Comparison of ENCODE assay signal across 8 cellular contexts in the genomic region with DNA sequence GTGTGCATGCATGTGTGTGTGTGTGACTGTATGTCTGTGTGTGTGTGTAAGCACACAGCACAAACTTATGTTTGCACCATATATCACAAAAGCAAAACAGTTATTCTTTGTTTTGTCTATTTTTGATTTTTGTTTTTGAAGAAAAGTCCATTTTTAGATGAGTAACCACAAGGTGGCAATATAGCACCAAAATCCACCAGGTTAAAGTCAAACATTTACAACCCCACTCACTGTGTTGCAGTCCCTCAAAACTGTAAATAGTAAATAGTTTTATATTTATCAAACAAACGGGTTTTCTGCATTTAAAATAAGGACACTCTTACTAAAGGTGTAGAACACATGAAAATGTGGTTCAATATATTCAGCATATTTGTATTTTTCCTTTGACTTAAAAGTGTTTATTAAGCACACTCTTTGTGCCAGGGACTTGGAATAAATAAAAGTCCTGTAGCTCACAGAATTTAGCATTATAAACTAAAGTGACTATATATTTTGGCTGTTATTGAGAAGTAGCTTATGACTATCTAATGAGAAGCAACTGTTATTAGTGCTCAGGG.
A peak's percentile ranks its signal among the peaks of the same experiment; 100 is the strongest.
DNase-seq lines count a peak whose midpoint lies in the region; ATAC-seq, FAIRE-seq and TF ChIP-seq lines count a peak whose summit lies in the region.

No MANE protein-coding gene starts in this region.

- in situ Hi-C loops in SK-MEL-5 (cut with HindIII; ENCODE audit: low pct_unique_long_range_greater_than_20kb, low sequenced_read_pairs), result no loop called here

- 0 to 2% (median 0%) methylated on average over 1 of the region's 1 CpG for WGBS in small intestine, 3 donors

- H3K27ac ChIP-seq in upper lobe of right lung, result no peak overlapping the region
- no peak overlapping the region for H3K27ac ChIP-seq in small intestine (ENCODE audit: low read depth in 1 of 2, low read length in 1 of 2)

- H3K36me3 ChIP-seq in BJ (ENCODE audit: control insufficient read depth, insufficient read depth, low read length) (no peaks in the 10 kb centered on the region), upper lobe of right lung (no peaks in the 10 kb centered on the region), small intestine (ENCODE audit: control insufficient read depth in 2 of 2, insufficient read depth in 2 of 2, low read length in 2 of 2) (no peaks in the 10 kb centered on the region)

- FAIRE-seq in H54 (lab: Jason Lieb, UNC) (peak; percentile 90), small intestine (lab: Jason Lieb, UNC) (no peak)

- TF ChIP-seq POLR2A in H54 (IDR thresholded peaks at IDR 0.05; ENCODE audit: low read depth, low read length), result no peak

- H3K4me1 ChIP-seq in upper lobe of right lung (no peaks in the 10 kb centered on the region), small intestine (ENCODE audit: control insufficient read depth in 2 of 2, insufficient read depth in 1 of 2, low read depth in 1 of 2, low read length in 1 of 2) (no peaks in the 10 kb centered on the region)

- POLR2A ChIA-PET in BJ (lab: Charles Lee), result no interaction called here

- DNase-seq in BJ (ENCODE audit: low read depth), result no peak
- no peak for DNase-seq in H54 (ENCODE audit: insufficient read length, low spot score)
- peak; percentile 51 for DNase-seq in SK-MEL-5 (ENCODE audit: low read depth, low spot score)
- peak; percentile 20 for DNase-seq in globus pallidus (ENCODE audit: low spot score)
- DNase-seq in upper lobe of right lung, result no peak
- DNase-seq in activated T-cell treated with anti-CD3 and anti-CD28 coated beads, Interleukin-2, amount 50 U/mL, for 48 hours, result no peak
- no peak for DNase-seq in small intestine

- no peaks in the 10 kb centered on the region for H3K27me3 ChIP-seq in BJ (ENCODE audit: control insufficient read depth, insufficient read depth, low read length)
- no peaks in the 10 kb centered on the region for H3K27me3 ChIP-seq in upper lobe of right lung
- no peaks in the 10 kb centered on the region for H3K27me3 ChIP-seq in small intestine (ENCODE audit: control insufficient read depth in 2 of 2, insufficient read depth in 2 of 2, low read length in 2 of 2)

- TF ChIP-seq CTCF in BJ (IDR thresholded peaks at IDR 0.05; ENCODE audit: insufficient read depth, low read depth, low read length) (peak; percentile 54), upper lobe of right lung (IDR thresholded peaks at IDR 0.05) (peak; percentile 48)

- intact Hi-C loops in upper lobe of right lung (cut with DNase I), result no loop called here

- CTCF ChIA-PET in BJ (lab: Yijun Ruan, JAX), result interaction anchor here (0.7 to 4.6 kb wide), 20 partner anchors 9 to 846 kb away, joined by 3 to 19 read pairs (median 4); no protein-coding TSS in a partner anchor

- H3K4me3 ChIP-seq in BJ (ENCODE audit: low read depth, low read length), result no peak overlapping the region
- no peak overlapping the region for H3K4me3 ChIP-seq in upper lobe of right lung
- H3K4me3 ChIP-seq in small intestine (ENCODE audit: low read depth in 1 of 2, low read length in 2 of 2), result no peak overlapping the region

- no peaks in the 10 kb centered on the region for H3K9me3 ChIP-seq in upper lobe of right lung
- no peaks in the 10 kb centered on the region for H3K9me3 ChIP-seq in small intestine (ENCODE audit: control insufficient read depth, low read depth)

- no peak for ATAC-seq in upper lobe of right lung
- ATAC-seq in HG02840 (IDR thresholded peaks at IDR 0.05; ENCODE audit: low FRiP score, unreplicated experiment), result no peak

Comparison
In these comparisons a context has a peak if more than half of its experiments do, and no peak if none do; other contexts are left out.
1. DNase-seq: peak in SK-MEL-5 (single experiment) and globus pallidus (single experiment); none in BJ (single experiment), H54 (single experiment), upper lobe of right lung (single experiment), activated T-cell treated with anti-CD3 and anti-CD28 coated beads, Interleukin-2, amount 50 U/mL, for 48 hours (0 of 2) and small intestine (single experiment).